Comparison of ENCODE assay signal across 8 cellular contexts in genomic region chr12:45214739-45215418, GRCh38. TPM values are rescaled to one million over a fixed set of nuclear protein-coding genes. Genes with fewer than 3 reads are reported as not detected.
DNase-seq lines count a peak whose midpoint lies in the region; ATAC-seq and TF ChIP-seq lines count a peak whose summit lies in the region.

No MANE protein-coding gene starts in this region.

- H3K27ac ChIP-seq in left ventricle myocardium inferior (replicated peaks) = peak overlapping the region; percentile 94
- H3K27ac ChIP-seq in adrenal gland = peak overlapping the region in 4 of 5 donors; percentile 91 to 97 (median 92)
- peak overlapping the region; percentile 96 to 98 for H3K27ac ChIP-seq in left lung
- peak overlapping the region; percentile 92 to 97 for H3K27ac ChIP-seq in tibial artery

- peaks cover 44% of the 10 kb centered on the region for H3K4me1 ChIP-seq in left ventricle myocardium inferior
- H3K4me1 ChIP-seq in adrenal gland (replicated peaks in 1 of 2) = peaks cover 2 to 22% of the 10 kb centered on the region in 2 donors
- peaks cover 4 to 38% of the 10 kb centered on the region in 2 donors for H3K4me1 ChIP-seq in left lung
- peaks cover 0 to 21% (median 12%) of the 10 kb centered on the region in 4 donors for H3K4me1 ChIP-seq in tibial artery

- WGBS in adrenal gland, 4 donors = 10 to 12% (median 11%) methylated on average over 11 of the region's 11 CpGs

- no peaks in the 10 kb centered on the region for H3K9me3 ChIP-seq in left ventricle myocardium inferior (replicated peaks)
- no peaks in the 10 kb centered on the region for H3K9me3 ChIP-seq in adrenal gland (replicated peaks in 1 of 3)
- H3K9me3 ChIP-seq in left lung = no peaks in the 10 kb centered on the region
- H3K9me3 ChIP-seq in tibial artery = no peaks in the 10 kb centered on the region

- intact Hi-C loops in left ventricle myocardium inferior (cut with micrococcal nuclease) (loop anchor here (10.0 kb wide), 1 partner anchor 50 kb away; no protein-coding TSS in a partner anchor), Right ventricle myocardium inferior (cut with DNase I) (loop anchor here (5.0 kb wide), 3 partner anchors 33 to 512 kb away; partner anchors contain the start of gene ARID2), adrenal gland (cut with DNase I) (loop anchor here (5.0 to 10.0 kb wide), 3 partner anchors 52 to 172 kb away; no protein-coding TSS in a partner anchor), left lung (cut with DNase I) (loop anchor here in 1 of 2 donors (10.0 kb wide), 1 partner anchor 170 kb away; no protein-coding TSS in a partner anchor), tibial artery (cut with DNase I; ENCODE audit: low total_unique reads) (loop anchor here (10.0 kb wide), 1 partner anchor 170 kb away; no protein-coding TSS in a partner anchor)

- no peaks in the 10 kb centered on the region for H3K36me3 ChIP-seq in left ventricle myocardium inferior
- H3K36me3 ChIP-seq in adrenal gland (replicated peaks in 1 of 2) = no peaks in the 10 kb centered on the region
- H3K36me3 ChIP-seq in left lung = no peaks in the 10 kb centered on the region
- no peaks in the 10 kb centered on the region for H3K36me3 ChIP-seq in tibial artery

- H3K4me3 ChIP-seq in left ventricle myocardium inferior (peak overlapping the region; percentile 88), adrenal gland (peak overlapping the region; percentile 5 to 95 (median 78)), left lung (peak overlapping the region; percentile 69 to 92), tibial artery (peak overlapping the region; percentile 73 to 91)

- TF ChIP-seq CTCF in left ventricle myocardium inferior (IDR thresholded peaks at IDR 0.05; ENCODE audit: borderline replicate concordance) (no peak), adrenal gland (IDR thresholded peaks at IDR 0.05) (no peak), left lung (IDR thresholded peaks at IDR 0.05) (no peak), tibial artery (IDR thresholded peaks at IDR 0.05) (peak in 1 of 2 experiments; percentile 7), omental fat pad (IDR thresholded peaks at IDR 0.05) (no peak)

- H3K27me3 ChIP-seq in left ventricle myocardium inferior (ENCODE audit: low read depth) = no peaks in the 10 kb centered on the region
- no peaks in the 10 kb centered on the region for H3K27me3 ChIP-seq in adrenal gland
- no peaks in the 10 kb centered on the region for H3K27me3 ChIP-seq in left lung
- H3K27me3 ChIP-seq in tibial artery = no peaks in the 10 kb centered on the region

- no peak for TF ChIP-seq POLR2A in adrenal gland (IDR thresholded peaks at IDR 0.05)

- DNase-seq in left ventricle myocardium inferior (no peak), Right ventricle myocardium inferior (ENCODE audit: missing footprints) (no peak), adrenal gland (peak in 1 of 7 donors; percentile 15), left lung (no peak), tibial artery (no peak), C1 segment of cervical spinal cord (lab: John Stamatoyannopoulos, UW) (no peak), omental fat pad (ENCODE audit: low spot score) (no peak), cerebellum (ENCODE audit: low spot score) (no peak)

- no peak for ATAC-seq in Right ventricle myocardium inferior
- ATAC-seq in left lung = no peak
- ATAC-seq in omental fat pad (ENCODE audit: low FRiP score) = no peak

RNA-seq across cellular contexts. Expression of gene ANO6, which starts 1.0 kb away (rescaled TPM):
- 46.2 TPM for total RNA-seq in left ventricle myocardium inferior
- 49.0 TPM for total RNA-seq in Right ventricle myocardium inferior
- total RNA-seq in adrenal gland = 10 to 100 TPM; 51.3 to 92.3 (median 67.5) TPM
- polyA plus RNA-seq in adrenal gland = 10 to 100 TPM in 1 of 3 donors, 1 to 10 TPM in 2; 7.5 to 37.0 (median 7.5) TPM
- 10 to 100 TPM; 63.8 to 79.7 TPM for total RNA-seq in left lung
- total RNA-seq in omental fat pad = 100 to 1,000 TPM in 2 of 4 donors, 10 to 100 TPM in 2; 88.8 to 189 (median 105) TPM
- total RNA-seq in cerebellum = 22.8 TPM
